Comparison of ENCODE assay signal across 1 cellular context in the genomic region with DNA sequence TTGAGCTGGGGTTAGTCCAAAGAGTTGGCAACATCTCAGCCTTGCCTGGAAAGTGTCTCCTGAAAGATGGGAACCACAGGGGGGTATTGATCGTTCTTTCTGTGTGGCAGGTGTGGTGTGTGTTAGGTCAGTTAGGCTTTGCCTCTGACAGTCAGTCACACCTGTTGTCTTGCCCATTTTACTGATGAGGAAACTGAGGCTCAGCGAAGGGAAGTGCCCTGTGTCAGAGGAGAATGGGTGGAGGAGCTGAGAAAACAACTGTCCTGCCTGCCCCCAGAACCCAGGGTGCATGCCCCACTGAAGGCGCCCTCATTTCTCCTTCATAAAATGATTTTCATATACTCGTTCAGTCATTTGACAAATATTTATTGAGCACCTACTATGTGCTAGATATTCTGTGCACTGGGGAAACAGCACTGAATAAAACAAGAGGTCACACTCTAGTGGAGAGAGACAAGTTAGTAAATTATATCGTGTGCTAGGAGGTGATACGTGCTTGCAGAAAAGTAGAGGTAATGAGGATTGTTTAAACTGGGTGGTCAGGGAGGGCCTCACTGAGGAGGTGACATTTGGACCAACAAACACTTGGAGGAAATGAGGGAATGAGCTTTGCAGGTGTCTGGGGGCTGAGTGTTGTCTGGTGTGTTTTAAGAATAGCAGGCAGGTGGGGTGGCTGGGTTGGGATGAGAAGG.
TF ChIP-seq lines count a peak whose summit lies in the region.

No MANE protein-coding gene starts in this region.

TF ChIP-seq in K562, 482 proteins besides CTCF, POLR2A, EP300 and RAD21 (continued from another document):
- TF ChIP-seq MIER1 (IDR thresholded peaks at IDR 0.05; ENCODE audit: low read depth) (no peak), HDAC1 (IDR thresholded peaks at IDR 0.05) (0 out of 4 replicates have a peak, but pooled peaks of 1 of the 2 experiments have one; percentile 40), ELF2 (CRISPR knock-in tag; IDR thresholded peaks at IDR 0.05) (no peak), FOXA3 (CRISPR knock-in tag; conservative IDR thresholded peaks at IDR 0.05 in 1 of 2, IDR thresholded peaks at IDR 0.05 in 1 of 2) (no peak), HOMEZ (CRISPR knock-in tag; IDR thresholded peaks at IDR 0.05) (no peak), FIP1L1 (IDR thresholded peaks at IDR 0.05; ENCODE audit: low read depth, low read length, poor library complexity, severe bottlenecking) (no peak)
- TF ChIP-seq, protein P1, sequence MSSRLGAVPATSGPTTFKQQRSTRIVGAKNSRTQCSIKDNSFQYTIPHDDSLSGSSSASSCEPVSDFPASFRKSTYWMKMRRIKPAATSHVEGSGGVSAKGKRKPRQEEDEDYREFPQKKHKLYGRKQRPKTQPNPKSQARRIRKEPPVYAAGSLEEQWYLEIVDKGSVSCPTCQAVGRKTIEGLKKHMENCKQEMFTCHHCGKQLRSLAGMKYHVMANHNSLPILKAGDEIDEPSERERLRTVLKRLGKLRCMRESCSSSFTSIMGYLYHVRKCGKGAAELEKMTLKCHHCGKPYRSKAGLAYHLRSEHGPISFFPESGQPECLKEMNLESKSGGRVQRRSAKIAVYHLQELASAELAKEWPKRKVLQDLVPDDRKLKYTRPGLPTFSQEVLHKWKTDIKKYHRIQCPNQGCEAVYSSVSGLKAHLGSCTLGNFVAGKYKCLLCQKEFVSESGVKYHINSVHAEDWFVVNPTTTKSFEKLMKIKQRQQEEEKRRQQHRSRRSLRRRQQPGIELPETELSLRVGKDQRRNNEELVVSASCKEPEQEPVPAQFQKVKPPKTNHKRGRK (tag; IDR thresholded peaks at IDR 0.05): no peak
